Comparison of ENCODE assay signal across 5 cellular contexts in the genomic region with DNA sequence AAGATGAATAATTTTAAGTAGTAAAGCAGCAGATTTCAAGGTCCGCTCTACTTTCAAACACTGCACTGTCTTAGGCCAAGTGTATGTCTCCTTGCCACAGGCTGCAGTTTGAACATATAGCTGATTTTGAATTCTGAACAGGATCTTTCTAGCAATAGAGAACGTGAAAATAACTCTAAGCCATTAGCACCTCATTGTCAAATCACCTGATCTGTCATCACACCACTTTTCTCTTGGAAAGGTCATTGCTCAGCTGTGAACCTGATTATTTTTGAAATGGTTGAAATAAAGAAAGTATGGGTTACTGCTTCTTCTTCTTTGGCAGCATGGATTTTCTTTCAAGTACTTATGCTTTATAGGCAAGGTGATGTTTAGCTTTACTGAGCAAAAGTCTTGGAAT.
"Had no signal": no experiment of that assay in that cellular context is flagged by ENCODE, and none has a peak within 500 bp of the region (broad histone marks: within the 10 kb centered on the region; RNA-seq: fewer than 3 reads in every experiment).

No MANE protein-coding gene starts in this region.

- H3K27ac ChIP-seq: HL-60 had no signal

- H3K4me3 ChIP-seq: K562 had no signal

- DNase-seq: IMR-90, KBM-7, KG1 had no signal
